ENCODE assay signal across 8 cellular contexts in genomic region chr5:112757468-112758208, GRCh38. TPM values are rescaled to one million over a fixed set of nuclear protein-coding genes. Genes with fewer than 3 reads are reported as not detected.
DNase-seq lines count a peak whose midpoint lies in the region; ATAC-seq, FAIRE-seq and TF ChIP-seq lines count a peak whose summit lies in the region.

No MANE protein-coding gene starts in this region.

- ATAC-seq in GM18867 (IDR thresholded peaks at IDR 0.05; ENCODE audit: unreplicated experiment) (peak; percentile 88), HG03103 (IDR thresholded peaks at IDR 0.05; ENCODE audit: low read depth, unreplicated experiment) (peak; percentile 88), right cardiac atrium (peak; percentile 77)

- H3K4me3 ChIP-seq in CD4-positive, alpha-beta memory T cell (ENCODE audit: low read length in 2 of 2) = no peak overlapping the region
- H3K4me3 ChIP-seq in astrocyte (ENCODE audit: insufficient read depth, low read depth, low read length) = no peak overlapping the region
- no peak overlapping the region for H3K4me3 ChIP-seq in right cardiac atrium (ENCODE audit: low read length)
- H3K4me3 ChIP-seq in skeletal muscle tissue (ENCODE audit: low read length in 3 of 3) = no peak overlapping the region

- peaks cover 17% of the 10 kb centered on the region for H4K20me1 ChIP-seq in astrocyte (ENCODE audit: insufficient read depth, low read length)

- no peaks in the 10 kb centered on the region for H3K27me3 ChIP-seq in CD4-positive, alpha-beta memory T cell (ENCODE audit: insufficient read depth, low read length)
- H3K27me3 ChIP-seq in astrocyte (ENCODE audit: insufficient read depth, low read length) (no peaks in the 10 kb centered on the region), right cardiac atrium (ENCODE audit: control insufficient read depth, insufficient read depth) (no peaks in the 10 kb centered on the region), skeletal muscle tissue (ENCODE audit: control insufficient read depth in 3 of 3, insufficient read depth in 3 of 3, low read length in 3 of 3) (no peaks in the 10 kb centered on the region)

- H3K27me3 Mint-ChIP-seq in CD4-positive, alpha-beta memory T cell = no peaks in the 10 kb centered on the region
- no peaks in the 10 kb centered on the region for H3K27me3 Mint-ChIP-seq in astrocyte (ENCODE audit: low read depth, unreplicated experiment)

- H3K4me1 ChIP-seq in CD4-positive, alpha-beta memory T cell (ENCODE audit: insufficient read depth, low read length) = no peaks in the 10 kb centered on the region
- H3K4me1 ChIP-seq in astrocyte (ENCODE audit: insufficient read depth, low read length) (peaks cover 9% of the 10 kb centered on the region), right cardiac atrium (ENCODE audit: control insufficient read depth, insufficient read depth, low read length) (no peaks in the 10 kb centered on the region), skeletal muscle tissue (ENCODE audit: control insufficient read depth in 3 of 3, insufficient read depth in 3 of 3, low read length in 3 of 3) (peaks cover 0 to 3% (median 0%) of the 10 kb centered on the region in 3 donors)

- no peak overlapping the region for H3K4me2 ChIP-seq in astrocyte (ENCODE audit: low read length)

- no peak overlapping the region for H2AFZ ChIP-seq in astrocyte (ENCODE audit: low read depth, low read length)

- H3K9ac ChIP-seq in astrocyte (ENCODE audit: low read length) = peak overlapping the region; percentile 31
- H3K9ac ChIP-seq in skeletal muscle tissue (ENCODE audit: low read depth in 1 of 3, low read length in 3 of 3) = peak overlapping the region in 2 of 3 donors; percentile 34 to 57

- peak overlapping the region in 1 of 8 donors; percentile 20 for H3K4me3 Mint-ChIP-seq in CD4-positive, alpha-beta memory T cell
- H3K4me3 Mint-ChIP-seq in astrocyte (ENCODE audit: unreplicated experiment) = no peak overlapping the region

- H3K4me1 Mint-ChIP-seq in CD4-positive, alpha-beta memory T cell = peaks cover 9 to 12% (median 9%) of the 10 kb centered on the region in 4 donors
- H3K4me1 Mint-ChIP-seq in astrocyte (ENCODE audit: low read depth, unreplicated experiment) = peaks cover 7% of the 10 kb centered on the region

- DNase-seq in CD4-positive, alpha-beta memory T cell = peak in 4 of 5 donors; percentile 50 to 64 (median 52)
- DNase-seq in NCI-H446 (lab: John Stamatoyannopoulos, UW) (peak; percentile 48 to 50), astrocyte (ENCODE audit: low read depth) (peak; percentile 39), right cardiac atrium (no peak)
- DNase-seq in NK-92 treated with Interleukin-12 subunit alpha and Interleukin-12 subunit beta, amount 100 ng/mL, for 24 hours (lab: John Stamatoyannopoulos, UW) = no peak

- POLR2A ChIA-PET in CD4-positive, alpha-beta memory T cell (lab: Charles Lee; ENCODE audit: partially characterized antibody) = interaction anchor here (0.8 kb wide), 1 partner anchor 9 kb away, joined by 3 read pairs; no protein-coding TSS in a partner anchor

- H3K9me3 ChIP-seq in CD4-positive, alpha-beta memory T cell (ENCODE audit: control insufficient read depth in 1 of 2, low read length in 2 of 2) = no peaks in the 10 kb centered on the region
- H3K9me3 ChIP-seq in astrocyte (ENCODE audit: insufficient read depth, low read depth, low read length) (no peaks in the 10 kb centered on the region), right cardiac atrium (ENCODE audit: control insufficient read depth, low read length) (no peaks in the 10 kb centered on the region), skeletal muscle tissue (ENCODE audit: control insufficient read depth in 3 of 3, low read length in 3 of 3) (no peaks in the 10 kb centered on the region)

- peak overlapping the region in 5 of 7 donors; percentile 3 to 71 (median 59) for H3K27ac Mint-ChIP-seq in CD4-positive, alpha-beta memory T cell
- no peak overlapping the region for H3K27ac Mint-ChIP-seq in astrocyte (ENCODE audit: unreplicated experiment)

- H3K36me3 ChIP-seq in CD4-positive, alpha-beta memory T cell (ENCODE audit: insufficient read depth, low read length) = peaks cover 3% of the 10 kb centered on the region
- H3K36me3 ChIP-seq in astrocyte (ENCODE audit: insufficient read depth, low read length) = peaks cover 12% of the 10 kb centered on the region
- H3K36me3 ChIP-seq in skeletal muscle tissue (ENCODE audit: control insufficient read depth in 3 of 3, insufficient read depth in 3 of 3, low read length in 3 of 3) = peaks cover 0 to 5% (median 0%) of the 10 kb centered on the region in 3 donors

- no peaks in the 10 kb centered on the region for H3K9me3 Mint-ChIP-seq in CD4-positive, alpha-beta memory T cell
- H3K9me3 Mint-ChIP-seq in astrocyte (ENCODE audit: unreplicated experiment) = no peaks in the 10 kb centered on the region

- no peak for FAIRE-seq in astrocyte (lab: Jason Lieb, UNC)

- CTCF ChIA-PET in CD4-positive, alpha-beta memory T cell (lab: Charles Lee; ENCODE audit: partially characterized antibody) = interaction anchor here (0.6 to 7.6 kb wide), 41 partner anchors 9 to 851 kb away, joined by 3 to 196 read pairs (median 3); partner anchors contain the start of genes APC and REEP5

- H3K27ac ChIP-seq in CD4-positive, alpha-beta memory T cell (ENCODE audit: low read depth, low read length) = no peak overlapping the region
- H3K27ac ChIP-seq in astrocyte (ENCODE audit: low read depth, low read length) (no peak overlapping the region), right cardiac atrium (ENCODE audit: low read length) (peak overlapping the region; percentile 38), skeletal muscle tissue (ENCODE audit: low read depth, low read length) (no peak overlapping the region)

- intact Hi-C loops in CD4-positive, alpha-beta memory T cell (cut with micrococcal nuclease) = loop anchor here (1.0 to 5.0 kb wide), 5 partner anchors 67 to 595 kb away; partner anchors contain the start of gene REEP5
- intact Hi-C loops in right cardiac atrium (cut with DNase I) = loop anchor here in 3 of 4 donors (2.0 to 10.0 kb wide), 4 partner anchors 53 to 207 kb away; no protein-coding TSS in a partner anchor

- H3K36me3 Mint-ChIP-seq in CD4-positive, alpha-beta memory T cell = peaks cover 15 to 21% of the 10 kb centered on the region in 2 donors
- no peaks in the 10 kb centered on the region for H3K36me3 Mint-ChIP-seq in astrocyte (ENCODE audit: low read depth, unreplicated experiment)

- H3K79me2 ChIP-seq in astrocyte (ENCODE audit: insufficient read depth, low read length) = peaks cover 11% of the 10 kb centered on the region

- peak; percentile 87 for TF ChIP-seq CTCF in astrocyte (IDR thresholded peaks at IDR 0.05; ENCODE audit: insufficient read depth, low read depth, low read length)

- WGBS in right cardiac atrium = 38% methylated on average over 3 of the region's 3 CpGs

RNA-seq across cellular contexts. Expression of gene APC, which starts 20.0 kb away (rescaled TPM):
- 10 to 100 TPM; 40.5 to 44.5 TPM for total RNA-seq in CD4-positive, alpha-beta memory T cell
- polyA plus RNA-seq in CD4-positive, alpha-beta memory T cell = 10 to 100 TPM in 1 of 2 donors, 1 to 10 TPM in 1; 4.4 to 23.0 TPM
- total RNA-seq in astrocyte (53.9 and 54.6 TPM in 2 replicates), right cardiac atrium (10 to 100 TPM; 41.2 to 46.3 (median 41.8) TPM), skeletal muscle tissue (41.8 TPM)
- 5.4 TPM for polyA plus RNA-seq in right cardiac atrium

Comparison
In these comparisons a context has a peak if more than half of its experiments do, and no peak if none do; other contexts are left out.
1. DNase-seq: peak in CD4-positive, alpha-beta memory T cell (4 of 5), NCI-H446 (2 of 2) and astrocyte (single experiment); none in right cardiac atrium (0 of 3) and NK-92 treated with Interleukin-12 subunit alpha and Interleukin-12 subunit beta, amount 100 ng/mL, for 24 hours (single experiment).
2. Peak in every context shown above with its lines, with median percentiles within 50 percentile points of each other: ATAC-seq.